Comparison of ENCODE assay signal across 25 cellular contexts in genomic region chr14:44163946-44164345, GRCh38.
DNase-seq lines count a peak whose midpoint lies in the region; ATAC-seq and TF ChIP-seq lines count a peak whose summit lies in the region.
"Had no signal": no experiment of that assay in that cellular context is flagged by ENCODE, and none has a peak within 500 bp of the region (broad histone marks: within the 10 kb centered on the region; RNA-seq: fewer than 3 reads in every experiment).

No MANE protein-coding gene starts in this region.

- no TSS peak for BruUV-seq in PC-3 (replicated peaks; lab: Mats Ljungman, UMichigan)

- no peaks in the 10 kb centered on the region for H3K79me2 ChIP-seq in PC-3 (ENCODE audit: low read length)

- TF ChIP-seq EP300 in Ishikawa (IDR thresholded peaks at IDR 0.05; ENCODE audit: borderline replicate concordance): no peak

- H4K20me1 ChIP-seq in PC-3 (ENCODE audit: low read length): no peaks in the 10 kb centered on the region
- H4K20me1 ChIP-seq: BLaER1 had no signal

- no peak overlapping the region for H3K9ac ChIP-seq in PC-3 (ENCODE audit: low read length)
- H3K9ac ChIP-seq: BLaER1, GM23248 had no signal

- TF ChIP-seq RAD21 in Ishikawa (IDR thresholded peaks at IDR 0.05; ENCODE audit: low read depth): no peak

- peaks cover 16% of the 10 kb centered on the region for H3K9me3 Mint-ChIP-seq in activated CD4-positive, alpha-beta T cell treated with anti-CD3 and anti-CD28 coated beads, Interleukin-2, amount 10 ng/mL, durations not matched to agents 24 days and 14 days
- H3K9me3 Mint-ChIP-seq in activated CD4-positive, alpha-beta memory T cell treated with anti-CD3 and anti-CD28 coated beads for 36 hours: peaks cover 16% of the 10 kb centered on the region

- CTCF ChIA-PET in PC-3 (lab: Charles Lee): no interaction called here
- CTCF ChIA-PET in activated CD4-positive, alpha-beta memory T cell treated with anti-CD3 and anti-CD28 coated beads for 36 hours (lab: Charles Lee): no interaction called here

- H3K36me3 Mint-ChIP-seq in activated CD4-positive, alpha-beta T cell treated with anti-CD3 and anti-CD28 coated beads, Interleukin-2, amount 10 ng/mL, durations not matched to agents 24 days and 14 days (ENCODE audit: low read depth): no peaks in the 10 kb centered on the region
- H3K36me3 Mint-ChIP-seq in activated CD4-positive, alpha-beta memory T cell treated with anti-CD3 and anti-CD28 coated beads for 36 hours: no peaks in the 10 kb centered on the region

- no peaks in the 10 kb centered on the region for H3K9me3 ChIP-seq in PC-3 (ENCODE audit: low read length)
- H3K9me3 ChIP-seq: HAP-1 had no signal

- no peak overlapping the region for H3K27ac Mint-ChIP-seq in activated CD4-positive, alpha-beta T cell treated with anti-CD3 and anti-CD28 coated beads, Interleukin-2, amount 10 ng/mL, durations not matched to agents 24 days and 14 days
- H3K27ac Mint-ChIP-seq in activated CD4-positive, alpha-beta memory T cell treated with anti-CD3 and anti-CD28 coated beads for 36 hours: no peak overlapping the region
- H3K27ac Mint-ChIP-seq: CD4-positive, alpha-beta T cell had no signal

- H3F3A ChIP-seq in PC-3 (ENCODE audit: low read length, unreplicated experiment): no peaks in the 10 kb centered on the region

- H3K27me3 Mint-ChIP-seq in activated CD4-positive, alpha-beta T cell treated with anti-CD3 and anti-CD28 coated beads, Interleukin-2, amount 10 ng/mL, durations not matched to agents 24 days and 14 days: no peaks in the 10 kb centered on the region
- no peaks in the 10 kb centered on the region for H3K27me3 Mint-ChIP-seq in activated CD4-positive, alpha-beta memory T cell treated with anti-CD3 and anti-CD28 coated beads for 36 hours
- H3K27me3 Mint-ChIP-seq: CD4-positive, alpha-beta T cell had no signal

- no peak overlapping the region for H3K4me3 ChIP-seq in PC-3 (ENCODE audit: low read length)
- H3K4me3 ChIP-seq: BLaER1, GM12878, GM23248, HAP-1 had no signal

- DNase-seq in PC-3: peak; percentile 17
- peak; percentile 21 for DNase-seq in fibroblast of gingiva (ENCODE audit: low read depth)
- DNase-seq in renal cortical epithelial cell (ENCODE audit: low read depth): peak; percentile 7
- no peak for DNase-seq in activated CD4-positive, alpha-beta T cell treated with anti-CD3 and anti-CD28 coated beads, Interleukin-2, amount 10 ng/mL, durations not matched to agents 24 days and 14 days
- DNase-seq in activated T-cell treated with anti-CD3 and anti-CD28 coated beads, Interleukin-2, amount 50 U/mL, for 1 hour: no peak
- DNase-seq in activated CD4-positive, alpha-beta memory T cell treated with anti-CD3 and anti-CD28 coated beads for 36 hours: no peak
- DNase-seq: ACHN; CD4-positive, alpha-beta T cell; COR-L47; DMS79; GM23248; KG1; NCI-H1105; NCI-H146; NCI-H2029 treated with DMSO at 0.1 percent for 48 hours; NCI-H524 treated with DMSO at 0.1 percent for 48 hours; NCI-H82; RPMI8226; SHP77 had no signal

- POLR2A ChIA-PET in PC-3 (lab: Charles Lee; ENCODE audit: unreplicated experiment): interaction anchor here (0.6 kb wide), 1 partner anchor 192 kb away, joined by 3 read pairs; no protein-coding TSS in a partner anchor
- POLR2A ChIA-PET in activated CD4-positive, alpha-beta memory T cell treated with anti-CD3 and anti-CD28 coated beads for 36 hours (lab: Charles Lee): no interaction called here

- no peaks in the 10 kb centered on the region for H3K36me3 ChIP-seq in PC-3 (ENCODE audit: low read depth, low read length)
- H3K36me3 ChIP-seq: BLaER1, HAP-1 had no signal

- H3K4me1 Mint-ChIP-seq in activated CD4-positive, alpha-beta T cell treated with anti-CD3 and anti-CD28 coated beads, Interleukin-2, amount 10 ng/mL, durations not matched to agents 24 days and 14 days: no peaks in the 10 kb centered on the region
- no peaks in the 10 kb centered on the region for H3K4me1 Mint-ChIP-seq in activated CD4-positive, alpha-beta memory T cell treated with anti-CD3 and anti-CD28 coated beads for 36 hours (ENCODE audit: low read depth)

- no peaks in the 10 kb centered on the region for H3K4me1 ChIP-seq in PC-3 (ENCODE audit: insufficient read depth, low read length)
- H3K4me1 ChIP-seq: BLaER1 had no signal

- H3K4me3 Mint-ChIP-seq in activated CD4-positive, alpha-beta T cell treated with anti-CD3 and anti-CD28 coated beads, Interleukin-2, amount 10 ng/mL, durations not matched to agents 24 days and 14 days: no peak overlapping the region
- no peak overlapping the region for H3K4me3 Mint-ChIP-seq in activated CD4-positive, alpha-beta memory T cell treated with anti-CD3 and anti-CD28 coated beads for 36 hours
- H3K4me3 Mint-ChIP-seq: CD4-positive, alpha-beta T cell had no signal

- H2AFZ ChIP-seq in PC-3 (ENCODE audit: low read length): no peak overlapping the region
- H2AFZ ChIP-seq: GM23248 had no signal

- no peaks in the 10 kb centered on the region for H3K9me2 ChIP-seq in PC-3 (replicated peaks; ENCODE audit: low read length)

- no peak for ATAC-seq in PC-3
- ATAC-seq in GM19395 (IDR thresholded peaks at IDR 0.05; ENCODE audit: unreplicated experiment): no peak
- ATAC-seq: GM12878, SK-N-SH treated with all-trans-retinoic acid at 6 μM for 48 hours had no signal

- H3K4me2 ChIP-seq in PC-3 (ENCODE audit: low read length): no peak overlapping the region
- H3K4me2 ChIP-seq: BLaER1 had no signal

- H3K27me3 ChIP-seq in PC-3 (ENCODE audit: low read length): no peaks in the 10 kb centered on the region
- H3K27me3 ChIP-seq: BLaER1 had no signal

- no peak overlapping the region for H3K27ac ChIP-seq in PC-3 (ENCODE audit: low read length)
- H3K27ac ChIP-seq: BLaER1, GM23248 had no signal

- intact Hi-C loops in PC-3 (cut with micrococcal nuclease): no loop called here
- intact Hi-C loops in activated CD4-positive, alpha-beta T cell treated with anti-CD3 and anti-CD28 coated beads, Interleukin-2, amount 10 ng/mL, durations not matched to agents 24 days and 14 days (cut with micrococcal nuclease): no loop called here
- intact Hi-C loops in activated CD4-positive, alpha-beta memory T cell treated with anti-CD3 and anti-CD28 coated beads for 36 hours (cut with micrococcal nuclease): no loop called here

- no peak for TF ChIP-seq CTCF in PC-3 (conservative IDR thresholded peaks at IDR 0.05; ENCODE audit: low read depth, low read length)

TF ChIP-seq in Ishikawa, 13 proteins besides CTCF, POLR2A, EP300 and RAD21:
- TF ChIP-seq ZBTB7A (IDR thresholded peaks at IDR 0.05; ENCODE audit: low read depth): no peak
- 0 out of 2 replicates have a peak, but pooled peaks have one; percentile 5 for TF ChIP-seq CEBPB (IDR thresholded peaks at IDR 0.05)

Comparison
In these comparisons a context has a peak if more than half of its experiments do, and no peak if none do; other contexts are left out.
1. DNase-seq: peak in PC-3 (single experiment), fibroblast of gingiva (single experiment) and renal cortical epithelial cell (single experiment); none in activated CD4-positive, alpha-beta T cell treated with anti-CD3 and anti-CD28 coated beads, Interleukin-2, amount 10 ng/mL, durations not matched to agents 24 days and 14 days (single experiment), activated T-cell treated with anti-CD3 and anti-CD28 coated beads, Interleukin-2, amount 50 U/mL, for 1 hour (single experiment) and activated CD4-positive, alpha-beta memory T cell treated with anti-CD3 and anti-CD28 coated beads for 36 hours (single experiment).